ENCODE assay signal across 8 cellular contexts in genomic region chr21:25735895-25736597, GRCh38. TPM values are rescaled to one million over a fixed set of nuclear protein-coding genes. Genes with fewer than 3 reads are reported as not detected.
DNase-seq lines count a peak whose midpoint lies in the region; ATAC-seq and TF ChIP-seq lines count a peak whose summit lies in the region.

No MANE protein-coding gene starts in this region.

- H3K27ac ChIP-seq in mesodermal cell (ENCODE audit: low read depth, low read length, severe bottlenecking) (peak overlapping the region; percentile 99), urinary bladder (ENCODE audit: low read depth) (peak overlapping the region; percentile 95)

- H3K36me3 ChIP-seq in GM06990 (ENCODE audit: control insufficient read depth, insufficient read depth, low read length) (no peaks in the 10 kb centered on the region; the same call in 1 of the 2 replicates), mesodermal cell (ENCODE audit: control insufficient read depth, insufficient read depth, low read length) (peaks cover 5% of the 10 kb centered on the region), urinary bladder (ENCODE audit: insufficient read depth) (no peaks in the 10 kb centered on the region)

- H3K27me3 ChIP-seq in GM06990 (replicated peaks; ENCODE audit: control insufficient read depth, insufficient read depth, low read length): no peaks in the 10 kb centered on the region

- peak; percentile 32 for DNase-seq in A172 (ENCODE audit: low spot score)
- DNase-seq in GM06990 (ENCODE audit: extremely low read depth, insufficient read length): no peak
- DNase-seq in NCI-H748 (lab: John Stamatoyannopoulos, UW; ENCODE audit: unreplicated experiment): peak; percentile 5
- peak; percentile 39 for DNase-seq in cerebellar cortex (ENCODE audit: low spot score)
- no peak for DNase-seq in UCSD-AML1 (lab: John Stamatoyannopoulos, UW; ENCODE audit: unreplicated experiment)

- whole genome bisulfite sequencing in mesodermal cell (ENCODE audit: insufficient coverage in 2 of 2), 2 experiments: 0 to 3% methylated on average over 7 to 10 of the region's 20 CpGs
- under 1% methylated on average over 20 of the region's 20 CpGs for WGBS in urinary bladder

- ATAC-seq in HG02852 (IDR thresholded peaks at IDR 0.05; ENCODE audit: unreplicated experiment): peak; percentile 7

- H3K9me3 ChIP-seq in mesodermal cell (ENCODE audit: control insufficient read depth, low read length): no peaks in the 10 kb centered on the region

- H3K4me3 ChIP-seq in GM06990 (replicated peaks; ENCODE audit: low read depth, low read length) (peak overlapping the region; percentile 97), mesodermal cell (ENCODE audit: extremely low read depth, insufficient read depth, low read length, poor library complexity, severe bottlenecking) (peak overlapping the region; percentile 97), urinary bladder (ENCODE audit: low read depth, low read length) (peak overlapping the region; percentile 85)

- peaks cover 4% of the 10 kb centered on the region for H3K4me1 ChIP-seq in mesodermal cell (ENCODE audit: control insufficient read depth, insufficient read depth, low read length, poor library complexity, severe bottlenecking)
- peaks cover 2% of the 10 kb centered on the region for H3K4me1 ChIP-seq in urinary bladder (ENCODE audit: insufficient read depth)

- TF ChIP-seq CTCF in GM06990 (IDR thresholded peaks at IDR 0.05; ENCODE audit: insufficient read depth, low read length, poor library complexity, severe bottlenecking): no peak

RNA-seq across cellular contexts. Expression of gene GABPA, which starts 1.3 kb away (rescaled TPM):
- 33.0 and 34.2 TPM in 2 replicates for total RNA-seq in A172 (2014; rRNA removed; shearing (Covaris generic))
- 21.8 TPM for polyA plus RNA-seq in mesodermal cell (2013, experiment 1 of 2)
- polyA plus RNA-seq in mesodermal cell (2013, experiment 2 of 2): 23.7 TPM
- total RNA-seq in urinary bladder: 75.9 TPM
- polyA plus RNA-seq in urinary bladder: 16.3 TPM

RNA-seq across cellular contexts. Expression of gene ATP5PF, which starts 1.3 kb away (rescaled TPM):
- 243 and 247 TPM in 2 replicates for total RNA-seq in A172 (2014; rRNA removed; shearing (Covaris generic))
- polyA plus RNA-seq in mesodermal cell (2013, experiment 1 of 2): 234 TPM
- polyA plus RNA-seq in mesodermal cell (2013, experiment 2 of 2): 262 TPM
- total RNA-seq in urinary bladder: 71.3 TPM
- 276 TPM for polyA plus RNA-seq in urinary bladder

Comparison
In these comparisons a context has a peak if more than half of its experiments do, and no peak if none do; other contexts are left out.
1. DNase-seq: peak in A172 (single experiment), NCI-H748 (single experiment) and cerebellar cortex (single experiment); none in GM06990 (single experiment) and UCSD-AML1 (single experiment).
2. Peak in every context shown above with its lines, with median percentiles within 50 percentile points of each other: H3K4me3 ChIP-seq.